32 cellular contexts compared by ENCODE assay signal in the genomic region with DNA sequence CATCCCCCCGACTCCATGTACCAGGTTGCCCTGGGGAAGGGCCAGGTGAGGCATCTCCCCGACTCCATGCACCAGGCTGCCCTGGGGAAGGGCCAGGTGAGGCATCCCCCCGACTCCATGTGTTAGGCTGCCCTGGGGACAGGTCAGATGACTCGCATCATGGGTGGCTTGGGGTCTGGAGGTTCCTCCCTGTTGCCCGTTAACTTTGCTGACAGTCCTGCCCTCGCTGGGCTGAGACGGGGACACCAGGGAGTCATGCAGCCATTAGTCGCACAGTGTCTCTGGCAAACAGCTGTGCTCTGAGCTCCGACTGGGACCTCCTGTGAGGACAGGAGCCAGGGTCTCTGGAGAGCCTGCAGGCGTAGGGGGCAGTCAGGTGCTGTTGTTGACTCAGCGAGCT.
"Had no signal": no experiment of that assay in that cellular context is flagged by ENCODE, and none has a peak within 500 bp of the region (broad histone marks: within the 10 kb centered on the region; RNA-seq: fewer than 3 reads in every experiment).

No MANE protein-coding gene starts in this region.

- H3K36me3 Mint-ChIP-seq: brain had no signal

- H3K4me1 Mint-ChIP-seq: activated naive CD4-positive, alpha-beta T cell treated with anti-CD3 and anti-CD28 coated beads, Interleukin-2, amount 10 ng/mL, durations not matched to agents 7 days and 5 days; activated naive CD8-positive, alpha-beta T cell treated with anti-CD3 and anti-CD28 coated beads, Interleukin-2, amount 10 ng/mL, durations not matched to agents 7 days and 5 days had no signal

- H3K27ac Mint-ChIP-seq: activated B cell treated with CpG ODN at 0.5 μM for 24 hours; activated CD8-positive, alpha-beta T cell treated with anti-CD3 and anti-CD28 coated beads for 36 hours; activated naive CD4-positive, alpha-beta T cell treated with anti-CD3 and anti-CD28 coated beads, Interleukin-2, amount 10 ng/mL, durations not matched to agents 7 days and 5 days; activated naive CD8-positive, alpha-beta T cell treated with anti-CD3 and anti-CD28 coated beads, Interleukin-2, amount 10 ng/mL, durations not matched to agents 7 days and 5 days; activated T-cell treated with anti-CD3 and anti-CD28 coated beads, Interleukin-2, amount 50 U/mL, for 24 hours; dendritic cell treated with granulocyte-macrophage colony-stimulating factor and Interleukin-4, amounts not matched to agents 40 ng/mL and 50 ng/mL, for 4 days; endodermal cell; T-cell; T-helper 2 cell treated with Interferon-gamma antibody and Interleukin-4, amounts not matched to agents 5 μg/mL and 100 μg/mL, for 36 hours had no signal

- H3K4me3 Mint-ChIP-seq: activated B cell treated with CpG ODN at 0.5 μM for 24 hours; activated CD8-positive, alpha-beta T cell treated with anti-CD3 and anti-CD28 coated beads for 36 hours; activated naive CD4-positive, alpha-beta T cell treated with anti-CD3 and anti-CD28 coated beads, Interleukin-2, amount 10 ng/mL, durations not matched to agents 7 days and 5 days; activated naive CD8-positive, alpha-beta T cell treated with anti-CD3 and anti-CD28 coated beads, Interleukin-2, amount 10 ng/mL, durations not matched to agents 7 days and 5 days; activated T-cell treated with anti-CD3 and anti-CD28 coated beads, Interleukin-2, amount 50 U/mL, for 24 hours; activated T-cell treated with anti-CD3 and anti-CD28 coated beads, Interleukin-2, amount 50 U/mL, for 72 hours; brain; central memory CD8-positive, alpha-beta T cell; dendritic cell treated with granulocyte-macrophage colony-stimulating factor and Interleukin-4, amounts not matched to agents 40 ng/mL and 50 ng/mL, for 4 days; endodermal cell; T-cell; T-helper 17 cell; T-helper 2 cell treated with Interferon-gamma antibody and Interleukin-4, amounts not matched to agents 5 μg/mL and 100 μg/mL, for 36 hours had no signal

- H3K9me3 Mint-ChIP-seq: activated B cell treated with CpG ODN at 0.5 μM for 24 hours; activated CD8-positive, alpha-beta T cell treated with anti-CD3 and anti-CD28 coated beads for 36 hours; activated naive CD4-positive, alpha-beta T cell treated with anti-CD3 and anti-CD28 coated beads, Interleukin-2, amount 50 U/mL, for 72 hours; activated T-cell treated with anti-CD3 and anti-CD28 coated beads, Interleukin-2, amount 50 U/mL, for 72 hours; central memory CD8-positive, alpha-beta T cell; T-helper 2 cell treated with Interferon-gamma antibody and Interleukin-4, amounts not matched to agents 5 μg/mL and 100 μg/mL, for 36 hours had no signal

- ATAC-seq: activated CD4-positive, CD25-positive, alpha-beta regulatory T cell treated with anti-CD3 and anti-CD28 coated beads, Interleukin-2, amount 50 U/mL, for 24 hours; activated CD8-positive, alpha-beta T cell treated with anti-CD3 and anti-CD28 coated beads for 36 hours; activated naive CD4-positive, alpha-beta T cell treated with anti-CD3 and anti-CD28 coated beads, Interleukin-2, amount 50 U/mL, for 72 hours; activated T-cell treated with anti-CD3 and anti-CD28 coated beads, Interleukin-2, amount 50 U/mL, for 72 hours; esophagus mucosa; T-cell; T-helper 17 cell had no signal

- H3K36me3 ChIP-seq: ascending aorta, breast epithelium, WERI-Rb-1 had no signal

- H3K27me3 Mint-ChIP-seq: activated B cell treated with CpG ODN at 0.5 μM for 24 hours; activated CD8-positive, alpha-beta T cell treated with anti-CD3 and anti-CD28 coated beads for 36 hours; activated naive CD4-positive, alpha-beta T cell treated with anti-CD3 and anti-CD28 coated beads, Interleukin-2, amount 10 ng/mL, durations not matched to agents 7 days and 5 days; activated naive CD8-positive, alpha-beta T cell treated with anti-CD3 and anti-CD28 coated beads, Interleukin-2, amount 10 ng/mL, durations not matched to agents 7 days and 5 days; activated T-cell treated with anti-CD3 and anti-CD28 coated beads, Interleukin-2, amount 50 U/mL, for 24 hours; central memory CD8-positive, alpha-beta T cell; dendritic cell treated with granulocyte-macrophage colony-stimulating factor and Interleukin-4, amounts not matched to agents 40 ng/mL and 50 ng/mL, for 4 days; T-cell; T-helper 17 cell had no signal

- H3K4me1 ChIP-seq: ascending aorta, breast epithelium had no signal

- H3K27me3 ChIP-seq: ascending aorta, breast epithelium, dorsolateral prefrontal cortex had no signal

- H3K9me3 ChIP-seq: ascending aorta, breast epithelium had no signal

- DNase-seq: activated B cell treated with CpG ODN at 0.5 μM for 24 hours; activated CD4-positive, alpha-beta T cell treated with anti-CD3 and anti-CD28 coated beads for 48 hours; activated CD4-positive, alpha-beta T cell treated with anti-CD3 and anti-CD28 coated beads, Interleukin-2, amount 50 U/mL, for 1 hour; activated CD4-positive, alpha-beta T cell treated with anti-CD3 and anti-CD28 coated beads, Interleukin-2, amount 50 U/mL, for 48 hours; activated CD8-positive, alpha-beta memory T cell treated with anti-CD3 and anti-CD28 coated beads, Interleukin-2, amount 50 U/mL, for 48 hours; activated CD8-positive, alpha-beta T cell treated with anti-CD3 and anti-CD28 coated beads for 36 hours; activated gamma-delta T cell; activated naive CD4-positive, alpha-beta T cell; activated naive CD4-positive, alpha-beta T cell treated with anti-CD3 and anti-CD28 coated beads, Interleukin-2, amount 10 ng/mL, durations not matched to agents 7 days and 5 days; activated naive CD8-positive, alpha-beta T cell treated with anti-CD3 and anti-CD28 coated beads, Interleukin-2, amount 10 ng/mL, durations not matched to agents 7 days and 5 days; activated T-cell treated with anti-CD3 and anti-CD28 coated beads for 4 hours; activated T-cell treated with anti-CD3 and anti-CD28 coated beads, Interleukin-2, amount 50 U/mL, for 24 hours; activated T-cell treated with anti-CD3 and anti-CD28 coated beads, Interleukin-2, amount 50 U/mL, for 72 hours; dorsolateral prefrontal cortex; effector memory CD4-positive, alpha-beta T cell; endodermal cell; foreskin fibroblast; SW 1271; T-cell; T-helper 17 cell; T1000; WERI-Rb-1 had no signal

- H3K4me3 ChIP-seq: ascending aorta, breast epithelium, coronary artery, dorsolateral prefrontal cortex had no signal
